In the genomic region with DNA sequence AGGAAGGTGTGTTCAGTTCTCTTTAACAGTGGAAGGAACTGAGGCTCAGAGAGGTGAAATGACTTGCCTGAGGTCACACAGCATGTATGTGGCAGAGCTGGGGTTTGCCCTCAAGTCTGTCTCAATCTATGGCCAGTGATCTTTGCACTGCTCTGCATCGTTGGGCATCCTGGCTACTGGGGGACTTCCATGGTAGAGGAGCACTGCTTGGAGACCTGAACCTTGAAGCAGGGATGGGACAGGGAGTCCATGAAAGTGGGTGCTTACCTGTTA, we compare ENCODE assay signal across 2 cellular contexts.
TF ChIP-seq lines count a peak whose summit lies in the region.

No MANE protein-coding gene starts in this region.

TF ChIP-seq in HepG2, 621 proteins besides CTCF, POLR2A, EP300 and RAD21:
- no peak for TF ChIP-seq SYNCRIP (IDR thresholded peaks at IDR 0.05; ENCODE audit: insufficient read depth, low read depth, low read length)
- TF ChIP-seq ZNF768 (CRISPR knock-in tag; IDR thresholded peaks at IDR 0.05): peak; percentile 86

TF ChIP-seq in neural cell, 6 proteins besides CTCF, POLR2A, EP300 and RAD21:
- no peak for TF ChIP-seq TAF1 (IDR thresholded peaks at IDR 0.05; ENCODE audit: low read depth)
- no peak for TF ChIP-seq MXI1 (conservative IDR thresholded peaks at IDR 0.05; ENCODE audit: poor library complexity, severe bottlenecking)
- TF ChIP-seq SMC3 (conservative IDR thresholded peaks at IDR 0.05; ENCODE audit: poor library complexity): no peak
- TF ChIP-seq, protein P1, sequence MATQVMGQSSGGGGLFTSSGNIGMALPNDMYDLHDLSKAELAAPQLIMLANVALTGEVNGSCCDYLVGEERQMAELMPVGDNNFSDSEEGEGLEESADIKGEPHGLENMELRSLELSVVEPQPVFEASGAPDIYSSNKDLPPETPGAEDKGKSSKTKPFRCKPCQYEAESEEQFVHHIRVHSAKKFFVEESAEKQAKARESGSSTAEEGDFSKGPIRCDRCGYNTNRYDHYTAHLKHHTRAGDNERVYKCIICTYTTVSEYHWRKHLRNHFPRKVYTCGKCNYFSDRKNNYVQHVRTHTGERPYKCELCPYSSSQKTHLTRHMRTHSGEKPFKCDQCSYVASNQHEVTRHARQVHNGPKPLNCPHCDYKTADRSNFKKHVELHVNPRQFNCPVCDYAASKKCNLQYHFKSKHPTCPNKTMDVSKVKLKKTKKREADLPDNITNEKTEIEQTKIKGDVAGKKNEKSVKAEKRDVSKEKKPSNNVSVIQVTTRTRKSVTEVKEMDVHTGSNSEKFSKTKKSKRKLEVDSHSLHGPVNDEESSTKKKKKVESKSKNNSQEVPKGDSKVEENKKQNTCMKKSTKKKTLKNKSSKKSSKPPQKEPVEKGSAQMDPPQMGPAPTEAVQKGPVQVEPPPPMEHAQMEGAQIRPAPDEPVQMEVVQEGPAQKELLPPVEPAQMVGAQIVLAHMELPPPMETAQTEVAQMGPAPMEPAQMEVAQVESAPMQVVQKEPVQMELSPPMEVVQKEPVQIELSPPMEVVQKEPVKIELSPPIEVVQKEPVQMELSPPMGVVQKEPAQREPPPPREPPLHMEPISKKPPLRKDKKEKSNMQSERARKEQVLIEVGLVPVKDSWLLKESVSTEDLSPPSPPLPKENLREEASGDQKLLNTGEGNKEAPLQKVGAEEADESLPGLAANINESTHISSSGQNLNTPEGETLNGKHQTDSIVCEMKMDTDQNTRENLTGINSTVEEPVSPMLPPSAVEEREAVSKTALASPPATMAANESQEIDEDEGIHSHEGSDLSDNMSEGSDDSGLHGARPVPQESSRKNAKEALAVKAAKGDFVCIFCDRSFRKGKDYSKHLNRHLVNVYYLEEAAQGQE (IDR thresholded peaks at IDR 0.05; ENCODE audit: borderline replicate concordance): no peak
- TF ChIP-seq EZH2 (IDR thresholded peaks at IDR 0.05; ENCODE audit: borderline replicate concordance, insufficient read depth, low read length, poor library complexity, severe bottlenecking): no peak
- no peak for TF ChIP-seq POLR2AphosphoS5 (IDR thresholded peaks at IDR 0.05)
